ENCODE assay signal across 1 cellular context in genomic region chr2:232611559-232612218, GRCh38.
TF ChIP-seq lines count a peak whose summit lies in the region.

No MANE protein-coding gene starts in this region.

TF ChIP-seq in HepG2, 621 proteins besides CTCF, POLR2A, EP300 and RAD21 (continued from another document):
- TF ChIP-seq FOXA3 (CRISPR knock-in tag; IDR thresholded peaks at IDR 0.05) (0 out of 2 replicates have a peak, but pooled peaks have one; percentile 20), MED8 (CRISPR knock-in tag; IDR thresholded peaks at IDR 0.05; ENCODE audit: insufficient replicate concordance) (no peak), PHF21A (CRISPR knock-in tag; IDR thresholded peaks at IDR 0.05) (no peak), NFAT5 (CRISPR knock-in tag; IDR thresholded peaks at IDR 0.05) (0 out of 2 replicates have a peak, but pooled peaks have one; percentile 57)
